In the genomic region with DNA sequence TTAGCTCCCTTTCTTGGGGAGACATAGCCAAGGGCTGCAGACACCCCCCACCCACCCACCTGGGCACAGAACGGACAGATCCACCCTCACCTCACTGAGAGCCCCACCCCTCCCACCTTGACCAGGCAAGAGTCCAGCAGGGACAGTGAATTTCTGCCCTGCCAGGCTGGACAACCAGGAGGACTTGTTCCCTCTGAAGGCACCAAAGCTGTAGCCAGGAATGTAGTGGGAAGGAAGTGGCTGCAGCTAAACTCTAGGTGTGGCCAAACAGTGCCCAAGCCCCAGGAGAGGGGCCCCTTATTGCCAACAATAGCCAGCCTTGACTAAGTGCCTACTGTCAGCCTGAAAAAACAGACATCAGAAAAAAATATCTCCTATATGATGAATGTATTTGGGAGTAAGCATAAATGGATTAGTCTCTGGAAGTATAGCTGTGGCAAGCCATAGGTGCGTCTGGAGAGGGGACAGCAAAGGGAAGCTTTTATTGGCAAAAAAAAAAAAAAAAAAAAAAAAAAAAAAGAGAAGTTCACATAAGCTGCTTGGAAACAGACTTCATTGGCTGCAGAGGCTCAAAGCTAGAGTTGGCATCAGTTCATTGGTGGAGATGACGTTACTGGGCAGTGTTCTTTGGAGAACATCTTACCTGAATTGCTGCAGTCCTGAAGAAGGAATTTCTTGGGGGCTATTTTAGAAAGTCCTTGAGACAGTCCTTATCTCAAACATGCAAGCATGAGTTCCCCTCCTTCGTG, we compare ENCODE assay signal across 10 cellular contexts.
DNase-seq lines count a peak whose midpoint lies in the region; ATAC-seq and TF ChIP-seq lines count a peak whose summit lies in the region.
"Had no signal": no experiment of that assay in that cellular context is flagged by ENCODE, and none has a peak within 500 bp of the region (broad histone marks: within the 10 kb centered on the region; RNA-seq: fewer than 3 reads in every experiment).

No MANE protein-coding gene starts in this region.

- no TSS peak for BruUV-seq in IMR-90 (replicated peaks; lab: Mats Ljungman, UMichigan)

- CTCF ChIA-PET in IMR-90 (lab: Yijun Ruan, JAX) = no interaction called here

- no peaks in the 10 kb centered on the region for H3K79me1 ChIP-seq in IMR-90 (ENCODE audit: low read depth in 1 of 2, low read length in 2 of 2)

- no peaks in the 10 kb centered on the region for H3K36me3 Mint-ChIP-seq in stimulated activated effector memory CD8-positive, alpha-beta T cell treated with anti-CD3 and anti-CD28 coated beads, Interleukin-12 subunit alpha, Interleukin-12 subunit beta, amount 100 ng/mL, for 72 hours

- TF ChIP-seq CTCF in IMR-90 (conservative IDR thresholded peaks at IDR 0.05; ENCODE audit: low read depth, low read length) (no peak), hepatocyte (IDR thresholded peaks at IDR 0.05; ENCODE audit: poor library complexity) (no peak)

- no peak overlapping the region; the same call in 1 of the 2 replicates for H3K4ac ChIP-seq in IMR-90 (ENCODE audit: low read depth, low read length)

- H3K4me1 ChIP-seq in IMR-90 (ENCODE audit: control insufficient read depth, insufficient read depth, low read length) = peaks cover 6% of the 10 kb centered on the region; the same call in 1 of the 2 replicates
- peaks cover 35% of the 10 kb centered on the region for H3K4me1 ChIP-seq in SJSA1 (replicated peaks)
- H3K4me1 ChIP-seq in hepatocyte (ENCODE audit: insufficient read depth) = peaks cover 47% of the 10 kb centered on the region

- H3K4me3 Mint-ChIP-seq in stimulated activated effector memory CD8-positive, alpha-beta T cell treated with anti-CD3 and anti-CD28 coated beads, Interleukin-12 subunit alpha, Interleukin-12 subunit beta, amount 100 ng/mL, for 72 hours = no peak overlapping the region

- no peak overlapping the region; the same call in 1 of the 2 replicates for H3K4me2 ChIP-seq in IMR-90 (ENCODE audit: low read depth, low read length)
- peak overlapping the region; percentile 68 for H3K4me2 ChIP-seq in hepatocyte

- H3K27ac ChIP-seq in IMR-90 (ENCODE audit: insufficient read depth, low read length) (no peak overlapping the region), SJSA1 (peak overlapping the region; percentile 67), hepatocyte (peak overlapping the region; percentile 91)

- no peak overlapping the region for H3K23ac ChIP-seq in IMR-90 (ENCODE audit: low read depth, low read length)

- H4K5ac ChIP-seq in IMR-90 (ENCODE audit: low read depth, low read length) = no peak overlapping the region

- DNase-seq in IMR-90 (no peak), SJSA1 (ENCODE audit: low read depth in 1 of 2, low spot score in 2 of 2) (peak in 1 of 2 experiments; percentile 42), hepatocyte (ENCODE audit: low spot score) (peak; percentile 37), retina (peak; percentile 32), GM03348 (ENCODE audit: low spot score) (no peak)
- DNase-seq in NK-92 treated with Interleukin-12 subunit alpha and Interleukin-12 subunit beta, amount 100 ng/mL, for 24 hours (lab: John Stamatoyannopoulos, UW) = no peak
- DNase-seq in stimulated activated effector memory CD8-positive, alpha-beta T cell treated with anti-CD3 and anti-CD28 coated beads, Interleukin-12 subunit alpha, Interleukin-12 subunit beta, amount 100 ng/mL, for 72 hours (ENCODE audit: low spot score in 2 of 2) = no peak
- DNase-seq: erythroblast, RPMI8226 had no signal

- no peak overlapping the region for H2AK5ac ChIP-seq in IMR-90 (ENCODE audit: low read depth, low read length)

- no peak overlapping the region for H3K18ac ChIP-seq in IMR-90 (ENCODE audit: low read depth, low read length)

- no peak overlapping the region for H2BK120ac ChIP-seq in IMR-90 (ENCODE audit: low read depth, low read length)

- H3K9me1 ChIP-seq in IMR-90 (ENCODE audit: insufficient read depth, low read length) = peaks cover 3% of the 10 kb centered on the region; the same call in 1 of the 2 replicates

- dilution Hi-C loops in IMR-90 (cut with HindIII; ENCODE audit: low sequenced_read_pairs, unreplicated experiment) = no loop called here

- POLR2A ChIA-PET in IMR-90 (lab: Charles Lee; ENCODE audit: unreplicated experiment) = interaction anchor here (0.6 kb wide), 2 partner anchors 9 to 221 kb away, joined by 8 to 10 read pairs; no protein-coding TSS in a partner anchor

- in situ Hi-C loops in IMR-90 (cut with MboI; ENCODE audit: low sequenced_read_pairs) = no loop called here

- H3K4me1 Mint-ChIP-seq in stimulated activated effector memory CD8-positive, alpha-beta T cell treated with anti-CD3 and anti-CD28 coated beads, Interleukin-12 subunit alpha, Interleukin-12 subunit beta, amount 100 ng/mL, for 72 hours = no peaks in the 10 kb centered on the region

- H2BK15ac ChIP-seq in IMR-90 (ENCODE audit: low read depth, low read length) = no peak overlapping the region

- no peak overlapping the region for H3K27ac Mint-ChIP-seq in stimulated activated effector memory CD8-positive, alpha-beta T cell treated with anti-CD3 and anti-CD28 coated beads, Interleukin-12 subunit alpha, Interleukin-12 subunit beta, amount 100 ng/mL, for 72 hours

- no peak for ATAC-seq in IMR-90 (ENCODE audit: low read depth)
- no peak for ATAC-seq in stimulated activated effector memory CD8-positive, alpha-beta T cell treated with anti-CD3 and anti-CD28 coated beads, Interleukin-12 subunit alpha, Interleukin-12 subunit beta, amount 100 ng/mL, for 72 hours
- ATAC-seq in GM21423 (IDR thresholded peaks at IDR 0.05; ENCODE audit: unreplicated experiment) = no peak

- H4K8ac ChIP-seq in IMR-90 (ENCODE audit: low read depth in 2 of 2, low read length in 2 of 2) = no peak overlapping the region

- H3K27me3 ChIP-seq in IMR-90 (ENCODE audit: control insufficient read depth, insufficient read depth, low read length) (no peaks in the 10 kb centered on the region), SJSA1 (replicated peaks) (no peaks in the 10 kb centered on the region), hepatocyte (no peaks in the 10 kb centered on the region)

- H3K9me3 ChIP-seq in IMR-90 (ENCODE audit: control insufficient read depth, insufficient read depth, low read length) (no peaks in the 10 kb centered on the region), SJSA1 (replicated peaks) (no peaks in the 10 kb centered on the region), hepatocyte (ENCODE audit: low read depth) (no peaks in the 10 kb centered on the region)

- H2AFZ ChIP-seq in IMR-90 (replicated peaks; ENCODE audit: low read length, poor library complexity) = peak overlapping the region; percentile 71
- peak overlapping the region; percentile 52 for H2AFZ ChIP-seq in hepatocyte

- no peak overlapping the region for H2BK5ac ChIP-seq in IMR-90 (ENCODE audit: low read depth, low read length, poor library complexity, severe bottlenecking)

- H4K20me1 ChIP-seq in IMR-90 (ENCODE audit: insufficient read depth, low read length) (no peaks in the 10 kb centered on the region), hepatocyte (ENCODE audit: insufficient read depth, poor library complexity, severe bottlenecking) (no peaks in the 10 kb centered on the region)

- H2AK9ac ChIP-seq in IMR-90 (replicated peaks; ENCODE audit: low read depth, low read length, poor library complexity) = no peak overlapping the region

- TF ChIP-seq RAD21 in IMR-90 (IDR thresholded peaks at IDR 0.05; ENCODE audit: low read length) = no peak

- H4K91ac ChIP-seq in IMR-90 (ENCODE audit: insufficient read depth, low read depth, low read length) = no peak overlapping the region

- no CpG with 5 or more reads among the region's 4 CpGs for WGBS in IMR-90 (ENCODE audit: extremely low coverage in 2 of 2, insufficient read length in 1 of 2), 2 experiments
- 42% methylated on average over 4 of the region's 4 CpGs for WGBS in hepatocyte (ENCODE audit: low lambda C conversion rate, missing lambda C conversion rate)

- no peak overlapping the region for H2BK20ac ChIP-seq in IMR-90 (ENCODE audit: low read depth, low read length)

- intact Hi-C loops in IMR-90 (cut with micrococcal nuclease) = no loop called here

- no peaks in the 10 kb centered on the region for H3K9me3 Mint-ChIP-seq in stimulated activated effector memory CD8-positive, alpha-beta T cell treated with anti-CD3 and anti-CD28 coated beads, Interleukin-12 subunit alpha, Interleukin-12 subunit beta, amount 100 ng/mL, for 72 hours

- H3K4me3 ChIP-seq in IMR-90 (ENCODE audit: insufficient read depth, low read depth, low read length) = no peak overlapping the region
- no peak overlapping the region for H3K4me3 ChIP-seq in SJSA1
- H3K4me3 ChIP-seq in hepatocyte = no peak overlapping the region

- H3K14ac ChIP-seq in IMR-90 (replicated peaks; ENCODE audit: low read depth, low read length) = no peak overlapping the region

- H3K36me3 ChIP-seq in IMR-90 (ENCODE audit: control insufficient read depth, insufficient read depth, low read length) (no peaks in the 10 kb centered on the region), SJSA1 (no peaks in the 10 kb centered on the region), hepatocyte (replicated peaks; ENCODE audit: insufficient read depth, low read depth) (no peaks in the 10 kb centered on the region)

- no peak for TF ChIP-seq POLR2A in IMR-90 (IDR thresholded peaks at IDR 0.05; ENCODE audit: low read depth, low read length)

- no peaks in the 10 kb centered on the region for H3K9me2 ChIP-seq in hepatocyte (replicated peaks; ENCODE audit: insufficient read depth)

- H3K56ac ChIP-seq in IMR-90 (ENCODE audit: extremely low read depth, insufficient read depth, low read length) = no peak overlapping the region

- H3K9ac ChIP-seq in IMR-90 (ENCODE audit: low read depth, low read length) = no peak overlapping the region

- no peaks in the 10 kb centered on the region for H3K79me2 ChIP-seq in hepatocyte

TF ChIP-seq in IMR-90, 13 proteins besides CTCF, POLR2A, EP300 and RAD21 (continues in another document):
- no peak for TF ChIP-seq NFE2L2 (IDR thresholded peaks at IDR 0.05; ENCODE audit: low read depth, low read length)
- TF ChIP-seq MAZ (IDR thresholded peaks at IDR 0.05; ENCODE audit: borderline replicate concordance, low read depth, low read length) = no peak
- no peak for TF ChIP-seq SMC3 (IDR thresholded peaks at IDR 0.05; ENCODE audit: low read depth, low read length)
- no peak for TF ChIP-seq RFX5 (IDR thresholded peaks at IDR 0.05; ENCODE audit: low read depth, low read length)
- no peak for TF ChIP-seq CEBPB (IDR thresholded peaks at IDR 0.05; ENCODE audit: low read depth, low read length)
- TF ChIP-seq, protein P1, sequence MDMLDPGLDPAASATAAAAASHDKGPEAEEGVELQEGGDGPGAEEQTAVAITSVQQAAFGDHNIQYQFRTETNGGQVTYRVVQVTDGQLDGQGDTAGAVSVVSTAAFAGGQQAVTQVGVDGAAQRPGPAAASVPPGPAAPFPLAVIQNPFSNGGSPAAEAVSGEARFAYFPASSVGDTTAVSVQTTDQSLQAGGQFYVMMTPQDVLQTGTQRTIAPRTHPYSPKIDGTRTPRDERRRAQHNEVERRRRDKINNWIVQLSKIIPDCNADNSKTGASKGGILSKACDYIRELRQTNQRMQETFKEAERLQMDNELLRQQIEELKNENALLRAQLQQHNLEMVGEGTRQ (IDR thresholded peaks at IDR 0.05; ENCODE audit: low read depth, low read length) = no peak
- no peak for TF ChIP-seq BHLHE40 (IDR thresholded peaks at IDR 0.05; ENCODE audit: low read depth, low read length)
- TF ChIP-seq RCOR1 (IDR thresholded peaks at IDR 0.05; ENCODE audit: insufficient replicate concordance, low read length) = no peak

Comparison
In these comparisons a context has a peak if more than half of its experiments do, and no peak if none do; other contexts are left out.
1. DNase-seq: peak in hepatocyte (single experiment) and retina (single experiment); none in IMR-90 (single experiment), GM03348 (single experiment), NK-92 treated with Interleukin-12 subunit alpha and Interleukin-12 subunit beta, amount 100 ng/mL, for 24 hours (single experiment) and stimulated activated effector memory CD8-positive, alpha-beta T cell treated with anti-CD3 and anti-CD28 coated beads, Interleukin-12 subunit alpha, Interleukin-12 subunit beta, amount 100 ng/mL, for 72 hours (0 of 2).